ENCODE assay signal across 8 cellular contexts in genomic region chr5:68225188-68225910, GRCh38. TPM values are rescaled to one million over a fixed set of nuclear protein-coding genes. Genes with fewer than 3 reads are reported as not detected.
DNase-seq lines count a peak whose midpoint lies in the region; ATAC-seq and TF ChIP-seq lines count a peak whose summit lies in the region.

No MANE protein-coding gene starts in this region.

- peak overlapping the region; percentile 40 for H3K27ac ChIP-seq in cardiac muscle cell

- no peaks in the 10 kb centered on the region for H3K9me3 ChIP-seq in cardiac muscle cell (ENCODE audit: low read depth)

- TF ChIP-seq CTCF in cardiac muscle cell (IDR thresholded peaks at IDR 0.05; ENCODE audit: low read depth, low read length), result no peak

- DNase-seq in ELR (ENCODE audit: low read depth) (peak; percentile 86), SKM-1 (lab: John Stamatoyannopoulos, UW; ENCODE audit: unreplicated experiment) (peak; percentile 47), cardiac muscle cell (ENCODE audit: low read depth in 1 of 2, low spot score in 1 of 2) (peak in 1 of 2 donors; percentile 93), skeletal muscle cell (ENCODE audit: low read depth) (peak; percentile 88), activated gamma-delta T cell (lab: John Stamatoyannopoulos, UW) (no peak), posterior vena cava (ENCODE audit: low spot score) (no peak)

- peaks cover 3% of the 10 kb centered on the region for H3K36me3 ChIP-seq in cardiac muscle cell

- H3K4me3 ChIP-seq in cardiac muscle cell, result no peak overlapping the region
- no peak overlapping the region for H3K4me3 ChIP-seq in skeletal muscle cell (ENCODE audit: low read depth, low read length)

- ATAC-seq in HG03135 (IDR thresholded peaks at IDR 0.05; ENCODE audit: unreplicated experiment) (no peak), HG02852 (IDR thresholded peaks at IDR 0.05; ENCODE audit: unreplicated experiment) (no peak)

- intact Hi-C loops in posterior vena cava (cut with DNase I), result no loop called here

- no peaks in the 10 kb centered on the region for H3K27me3 ChIP-seq in cardiac muscle cell

- H3K4me1 ChIP-seq in cardiac muscle cell (ENCODE audit: low read depth), result peaks cover 10% of the 10 kb centered on the region

RNA-seq across cellular contexts. Expression of gene PIK3R1, which starts 9.8 kb away (rescaled TPM):
- total RNA-seq in cardiac muscle cell (13.3 and 17.5 TPM in 2 replicates), posterior vena cava (100 to 1,000 TPM in 1 of 2 donors, 10 to 100 TPM in 1; 65.2 to 172 TPM)
- 15.1 and 15.4 TPM in 2 replicates for polyA plus RNA-seq in cardiac muscle cell

Comparison
In these comparisons a context has a peak if more than half of its experiments do, and no peak if none do; other contexts are left out.
1. DNase-seq: peak in ELR (single experiment), SKM-1 (single experiment) and skeletal muscle cell (single experiment); none in activated gamma-delta T cell (single experiment) and posterior vena cava (single experiment).